ENCODE assay signal across 36 cellular contexts in the genomic region with DNA sequence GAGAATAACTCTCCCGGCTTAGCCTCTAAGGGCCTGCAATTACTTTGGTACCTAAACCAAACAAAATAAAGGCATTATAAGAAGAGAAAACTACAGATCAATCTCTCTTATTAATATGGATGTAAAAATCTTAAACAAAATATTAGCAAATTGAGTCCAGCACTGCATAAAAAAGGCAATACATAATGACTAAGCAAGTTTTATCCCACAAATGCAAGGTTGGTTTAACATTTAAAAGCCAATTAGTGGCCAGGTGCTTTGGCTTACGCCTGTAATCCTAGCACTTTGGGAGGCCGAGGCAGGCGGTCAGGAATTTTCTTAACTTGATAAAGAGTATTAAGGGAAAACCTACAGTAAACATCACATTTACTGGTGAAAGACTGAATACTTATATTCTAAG.
DNase-seq lines count a peak whose midpoint lies in the region; ATAC-seq, FAIRE-seq and TF ChIP-seq lines count a peak whose summit lies in the region.
"Had no signal": no experiment of that assay in that cellular context is flagged by ENCODE, and none has a peak within 500 bp of the region (broad histone marks: within the 10 kb centered on the region; RNA-seq: fewer than 3 reads in every experiment).

No MANE protein-coding gene starts in this region.

- no TSS peak for BruUV-seq in K562 (replicated peaks; lab: Mats Ljungman, UMichigan)

- no peak overlapping the region for H3K27ac ChIP-seq in K562 (ENCODE audit: extremely low read depth, low read depth, low read length)
- H3K27ac ChIP-seq in endodermal cell (ENCODE audit: low read depth, low read length): no peak overlapping the region
- H3K27ac ChIP-seq: 22Rv1; A549; BLaER1; BLaER1 treated with 17β-estradiol and CSF1 and Interleukin-3, amounts not matched to agents 10 nM and 100 nM; C4-2B had no signal

- no peaks in the 10 kb centered on the region for H3K9me1 ChIP-seq in K562 (ENCODE audit: control insufficient read depth, insufficient read depth, low read length)

- FAIRE-seq in K562 (lab: Jason Lieb, UNC): no peak
- FAIRE-seq: A549, D721Med had no signal

- no peak for TF ChIP-seq EP300 in K562 (IDR thresholded peaks at IDR 0.05; ENCODE audit: low read length)

- no peaks in the 10 kb centered on the region for H3K79me2 ChIP-seq in K562 (ENCODE audit: control insufficient read depth, insufficient read depth, low read length)

- H2AFZ ChIP-seq in K562 (ENCODE audit: low read depth, low read length): no peak overlapping the region

- H3K9me3 Mint-ChIP-seq in endodermal cell: peaks cover 57% of the 10 kb centered on the region
- H3K9me3 Mint-ChIP-seq in activated CD4-positive, alpha-beta T cell treated with anti-CD3 and anti-CD28 coated beads, Interleukin-2, amount 10 ng/mL, durations not matched to agents 24 days and 14 days: no peaks in the 10 kb centered on the region
- H3K9me3 Mint-ChIP-seq: CD4-positive, alpha-beta T cell; CD8-positive, alpha-beta T cell had no signal

- H3K4me2 ChIP-seq in K562 (ENCODE audit: insufficient read depth, low read length): no peak overlapping the region
- H3K4me2 ChIP-seq: A549; BLaER1; BLaER1 treated with 17β-estradiol and CSF1 and Interleukin-3, amounts not matched to agents 10 nM and 100 nM had no signal

- intact Hi-C loops in K562 (cut with micrococcal nuclease): no loop called here
- intact Hi-C loops in activated CD4-positive, alpha-beta T cell treated with anti-CD3 and anti-CD28 coated beads, Interleukin-2, amount 10 ng/mL, durations not matched to agents 24 days and 14 days (cut with micrococcal nuclease): no loop called here

- WGBS in K562 (ENCODE audit: insufficient coverage, low coverage, missing lambda C conversion rate): 7% methylated on average over 4 of the region's 4 CpGs
- 93% methylated on average over 3 of the region's 4 CpGs; no CpG with 5 or more reads in 1 of the 2 experiments for WGBS in endodermal cell (ENCODE audit: insufficient coverage in 1 of 2, insufficient read length in 1 of 2), 2 experiments

- no peaks in the 10 kb centered on the region for H3K4me1 ChIP-seq in K562 (replicated peaks in 1 of 2; ENCODE audit: control insufficient read depth in 2 of 2, insufficient read depth in 2 of 2, low read length in 2 of 2)
- H3K4me1 ChIP-seq in endodermal cell (ENCODE audit: control insufficient read depth, insufficient read depth, low read length): no peaks in the 10 kb centered on the region
- H3K4me1 ChIP-seq: A549; BE2C; BLaER1; BLaER1 treated with 17β-estradiol and CSF1 and Interleukin-3, amounts not matched to agents 10 nM and 100 nM; Caco-2 had no signal

- TF ChIP-seq POLR2A in K562 (conservative IDR thresholded peaks at IDR 0.05): no peak

- H3K4me1 Mint-ChIP-seq in endodermal cell: no peaks in the 10 kb centered on the region
- H3K4me1 Mint-ChIP-seq in activated CD4-positive, alpha-beta T cell treated with anti-CD3 and anti-CD28 coated beads, Interleukin-2, amount 10 ng/mL, durations not matched to agents 24 days and 14 days: no peaks in the 10 kb centered on the region
- H3K4me1 Mint-ChIP-seq: B cell; CD14-positive monocyte; CD4-positive, alpha-beta memory T cell; CD4-positive, CD25-positive, alpha-beta regulatory T cell; CD8-positive, alpha-beta memory T cell had no signal

- H3K27me3 Mint-ChIP-seq in endodermal cell (ENCODE audit: insufficient read depth): no peaks in the 10 kb centered on the region
- peaks cover 15% of the 10 kb centered on the region for H3K27me3 Mint-ChIP-seq in activated CD4-positive, alpha-beta T cell treated with anti-CD3 and anti-CD28 coated beads, Interleukin-2, amount 10 ng/mL, durations not matched to agents 24 days and 14 days

- H3K9ac ChIP-seq in K562 (ENCODE audit: insufficient read depth in 1 of 2, low read depth in 2 of 2, low read length in 2 of 2): no peak overlapping the region
- no peak overlapping the region for H3K9ac ChIP-seq in endodermal cell (ENCODE audit: extremely low read depth, low read length, poor library complexity, severe bottlenecking)
- H3K9ac ChIP-seq: BLaER1; BLaER1 treated with 17β-estradiol and CSF1 and Interleukin-3, amounts not matched to agents 10 nM and 100 nM had no signal

- H3K9me3 ChIP-seq in K562 (replicated peaks; ENCODE audit: control insufficient read depth, insufficient read depth, low read depth, low read length): no peaks in the 10 kb centered on the region
- peaks cover 79% of the 10 kb centered on the region for H3K9me3 ChIP-seq in endodermal cell (ENCODE audit: control insufficient read depth, low read length)
- H3K9me3 ChIP-seq: A549, BE2C, BLaER1, Caco-2 had no signal

- ATAC-seq in K562: no peak
- ATAC-seq in HG03571 (IDR thresholded peaks at IDR 0.05; ENCODE audit: unreplicated experiment): no peak
- ATAC-seq: A549; CD8-positive, alpha-beta T cell had no signal

- CTCF ChIA-PET in K562 (lab: Yijun Ruan, JAX; ENCODE audit: low intra/inter-chr PET ratio): no interaction called here

- no peak for TF ChIP-seq RAD21 in K562 (CRISPR knock-in tag; conservative IDR thresholded peaks at IDR 0.05 in 1 of 2, IDR thresholded peaks at IDR 0.05 in 1 of 2)

- H3K4me3 Mint-ChIP-seq in endodermal cell: no peak overlapping the region
- H3K4me3 Mint-ChIP-seq in activated CD4-positive, alpha-beta T cell treated with anti-CD3 and anti-CD28 coated beads, Interleukin-2, amount 10 ng/mL, durations not matched to agents 24 days and 14 days: no peak overlapping the region
- H3K4me3 Mint-ChIP-seq: B cell; CD14-positive monocyte; CD4-positive, alpha-beta memory T cell; CD4-positive, alpha-beta T cell; CD4-positive, CD25-positive, alpha-beta regulatory T cell; CD8-positive, alpha-beta memory T cell; CD8-positive, alpha-beta T cell had no signal

- POLR2A ChIA-PET in K562 (lab: Yijun Ruan, JAX): no interaction called here

- TF ChIP-seq CTCF in K562 (IDR thresholded peaks at IDR 0.05 in 2 of 3, conservative IDR thresholded peaks at IDR 0.05 in 1 of 3; ENCODE audit: insufficient read depth in 2 of 3, low read depth in 1 of 3, low read length in 3 of 3) (no peak), endodermal cell (conservative IDR thresholded peaks at IDR 0.05) (no peak)

- H3K36me3 Mint-ChIP-seq in endodermal cell (ENCODE audit: low read depth): peaks cover 88% of the 10 kb centered on the region
- H3K36me3 Mint-ChIP-seq in activated CD4-positive, alpha-beta T cell treated with anti-CD3 and anti-CD28 coated beads, Interleukin-2, amount 10 ng/mL, durations not matched to agents 24 days and 14 days (ENCODE audit: low read depth): no peaks in the 10 kb centered on the region
- H3K36me3 Mint-ChIP-seq: CD4-positive, CD25-positive, alpha-beta regulatory T cell; CD8-positive, alpha-beta T cell had no signal

- no peak overlapping the region for H3K27ac Mint-ChIP-seq in endodermal cell
- H3K27ac Mint-ChIP-seq in activated CD4-positive, alpha-beta T cell treated with anti-CD3 and anti-CD28 coated beads, Interleukin-2, amount 10 ng/mL, durations not matched to agents 24 days and 14 days: no peak overlapping the region
- H3K27ac Mint-ChIP-seq: B cell; CD14-positive monocyte; CD4-positive, alpha-beta memory T cell; CD4-positive, alpha-beta T cell; CD4-positive, CD25-positive, alpha-beta regulatory T cell; CD8-positive, alpha-beta memory T cell; CD8-positive, alpha-beta T cell had no signal

- H4K20me1 ChIP-seq in K562 (replicated peaks; ENCODE audit: control insufficient read depth, insufficient read depth, low read length): no peaks in the 10 kb centered on the region
- H4K20me1 ChIP-seq: BLaER1; BLaER1 treated with 17β-estradiol and CSF1 and Interleukin-3, amounts not matched to agents 10 nM and 100 nM had no signal

- no peaks in the 10 kb centered on the region for H3K36me3 ChIP-seq in K562 (ENCODE audit: control insufficient read depth, insufficient read depth, low read length)
- peaks cover 88% of the 10 kb centered on the region for H3K36me3 ChIP-seq in endodermal cell (ENCODE audit: control insufficient read depth, insufficient read depth, low read length)
- H3K36me3 ChIP-seq: BE2C, BLaER1 had no signal

- H3K27me3 ChIP-seq in K562 (ENCODE audit: control insufficient read depth in 2 of 2, insufficient read depth in 2 of 2, low read length in 2 of 2) (peaks cover 0 to 9% of the 10 kb centered on the region in 2 experiments; a peak in 1 of 5 replicates), endodermal cell (ENCODE audit: control insufficient read depth, insufficient read depth, low read length, poor library complexity, severe bottlenecking) (no peaks in the 10 kb centered on the region)
- H3K27me3 ChIP-seq: BLaER1; BLaER1 treated with 17β-estradiol and CSF1 and Interleukin-3, amounts not matched to agents 10 nM and 100 nM had no signal

- H3K4me3 ChIP-seq in K562 (no peak overlapping the region), endodermal cell (ENCODE audit: low read length) (peak overlapping the region; percentile 64)
- H3K4me3 ChIP-seq: A549; BLaER1; BLaER1 treated with 17β-estradiol and CSF1 and Interleukin-3, amounts not matched to agents 10 nM and 100 nM had no signal

- in situ Hi-C loops in Caki2 (cut with HindIII; ENCODE audit: low pct_unique_long_range_greater_than_20kb, low sequenced_read_pairs) (no loop called here), K562 (cut with MboI) (no loop called here)

- DNase-seq in NCI-H82 (lab: John Stamatoyannopoulos, UW): peak; percentile 29
- DNase-seq in NCI-H82 treated with DMSO at 0.1 percent for 48 hours (lab: John Stamatoyannopoulos, UW; ENCODE audit: unreplicated experiment): no peak
- DNase-seq in Caki2 (ENCODE audit: low read depth): peak; percentile 3
- DNase-seq in K562 (ENCODE audit: extremely low read depth in 1 of 4, low spot score in 3 of 4): no peak
- DNase-seq in endodermal cell: no peak
- DNase-seq in NCI-H1092 (lab: John Stamatoyannopoulos, UW): no peak
- no peak for DNase-seq in activated CD4-positive, alpha-beta T cell treated with anti-CD3 and anti-CD28 coated beads, Interleukin-2, amount 10 ng/mL, durations not matched to agents 24 days and 14 days
- DNase-seq: 8988T; ACHN; AML-193; BE2C; C1 segment of cervical spinal cord; Caco-2; Calu3; CD4-positive, alpha-beta memory T cell; CD4-positive, alpha-beta T cell; CD4-positive, CD25-positive, alpha-beta regulatory T cell; CD8-positive, alpha-beta memory T cell; CD8-positive, alpha-beta T cell; COR-L47; DMS 273 treated with DMSO at 0.1 percent for 48 hours; DMS153; DMS53; DMS79; DMS79 treated with DMSO at 0.1 percent for 48 hours; DND-41; EL had no signal

TF ChIP-seq in K562, 482 proteins besides CTCF, POLR2A, EP300 and RAD21:
- no peak for TF ChIP-seq MTA1 (IDR thresholded peaks at IDR 0.05; ENCODE audit: borderline replicate concordance)
- peak; percentile 48 for TF ChIP-seq NFE2 (IDR thresholded peaks at IDR 0.05; ENCODE audit: low read depth)
- no peak for TF ChIP-seq ZNF133 (CRISPR knock-in tag; IDR thresholded peaks at IDR 0.05)
- TF ChIP-seq LARP7 (IDR thresholded peaks at IDR 0.05): no peak
- TF ChIP-seq ZNF324 (CRISPR knock-in tag; IDR thresholded peaks at IDR 0.05): peak; percentile 90
- no peak for TF ChIP-seq POLR2H (tag; IDR thresholded peaks at IDR 0.05; ENCODE audit: low read depth)
- peak; percentile 27; the same call in 1 of the 2 replicates for TF ChIP-seq MAFG (tag; conservative IDR thresholded peaks at IDR 0.05)
- peak; percentile 75; the same call in 1 of the 2 replicates for TF ChIP-seq ZNF75A (CRISPR knock-in tag; IDR thresholded peaks at IDR 0.05)
- no peak for TF ChIP-seq ZNF444 (CRISPR knock-in tag; IDR thresholded peaks at IDR 0.05)

Comparison
In these comparisons a context has a peak if more than half of its experiments do, and no peak if none do; other contexts are left out.
1. DNase-seq: peak in NCI-H82 (single experiment) and Caki2 (single experiment); none in NCI-H82 treated with DMSO at 0.1 percent for 48 hours (single experiment), K562 (0 of 4), endodermal cell (single experiment), NCI-H1092 (single experiment) and activated CD4-positive, alpha-beta T cell treated with anti-CD3 and anti-CD28 coated beads, Interleukin-2, amount 10 ng/mL, durations not matched to agents 24 days and 14 days (single experiment).